ENCODE assay signal across 8 cellular contexts in the genomic region with DNA sequence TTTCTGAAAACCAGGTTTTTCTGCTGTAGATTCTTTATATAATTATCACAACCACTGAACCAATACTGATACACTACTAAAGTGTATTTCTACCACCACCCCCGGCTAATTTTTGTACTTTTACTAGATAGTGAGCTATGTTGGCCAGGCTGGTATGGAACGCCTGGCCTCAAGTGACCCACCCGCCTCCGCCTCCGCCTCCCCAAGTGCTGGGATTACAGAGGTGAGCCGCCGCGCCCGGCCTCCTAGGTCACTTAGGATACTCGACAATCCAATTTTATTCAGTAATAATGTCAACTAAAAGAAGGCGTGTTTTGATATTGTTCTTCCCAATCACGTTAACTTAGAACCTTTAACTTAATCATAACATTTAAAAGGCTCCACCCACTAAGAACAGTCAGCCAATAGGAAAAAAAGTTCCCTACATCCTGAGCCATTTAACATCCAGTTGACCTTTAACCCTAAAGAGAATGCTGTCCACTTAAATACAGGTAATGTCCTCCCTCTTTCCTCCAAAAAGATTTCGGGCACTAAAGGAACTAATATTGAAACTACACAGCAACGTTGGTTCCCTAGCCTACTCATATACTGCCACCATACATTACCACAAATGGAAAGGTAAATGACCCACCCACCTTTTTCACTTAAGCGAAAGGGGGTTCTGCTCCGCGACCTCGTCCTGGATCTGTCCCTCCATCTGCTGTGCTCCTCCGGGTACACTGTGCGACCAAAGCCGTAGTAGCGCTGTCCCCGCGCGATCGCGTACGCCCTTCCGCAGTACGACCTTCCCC. TPM values are rescaled to one million over a fixed set of nuclear protein-coding genes. Genes with fewer than 3 reads are reported as not detected.
A peak's percentile ranks its signal among the peaks of the same experiment; 100 is the strongest.
DNase-seq lines count a peak whose midpoint lies in the region; ATAC-seq and TF ChIP-seq lines count a peak whose summit lies in the region.

No MANE protein-coding gene starts in this region.

- no peak for TF ChIP-seq CTCF in fibroblast of lung (conservative IDR thresholded peaks at IDR 0.05 in 1 of 2, IDR thresholded peaks at IDR 0.05 in 1 of 2; ENCODE audit: low read depth in 1 of 2, low read length in 2 of 2)

- in situ Hi-C loops in ACHN (cut with HindIII; ENCODE audit: low pct_ligation_motif_present, low pct_unique_long_range_greater_than_20kb, low sequenced_read_pairs), result no loop called here

- H3K27me3 ChIP-seq in fibroblast of lung (ENCODE audit: control insufficient read depth, insufficient read depth, low read length) (no peaks in the 10 kb centered on the region), neuron (ENCODE audit: insufficient read depth, low read length) (no peaks in the 10 kb centered on the region)

- peaks cover 43% of the 10 kb centered on the region for H3K79me2 ChIP-seq in fibroblast of lung (ENCODE audit: control insufficient read depth, insufficient read depth, low read length)

- peaks cover 3% of the 10 kb centered on the region for H3K4me1 ChIP-seq in fibroblast of lung (ENCODE audit: control insufficient read depth, extremely low read depth, insufficient read depth, low read length)
- H3K4me1 ChIP-seq in neuron (ENCODE audit: insufficient read depth, low read length), result peaks cover 20% of the 10 kb centered on the region

- H3K27ac ChIP-seq in fibroblast of lung (ENCODE audit: insufficient read depth, low read length), result peak overlapping the region; percentile 99

- H2AFZ ChIP-seq in fibroblast of lung (ENCODE audit: low read length), result no peak overlapping the region
- no peak overlapping the region for H2AFZ ChIP-seq in neuron (ENCODE audit: low read depth, low read length)

- H3K4me2 ChIP-seq in fibroblast of lung (ENCODE audit: extremely low read depth, insufficient read depth, low read length), result peak overlapping the region; percentile 83

- H3K9me3 ChIP-seq in fibroblast of lung (ENCODE audit: control insufficient read depth, insufficient read depth, low read depth, low read length) (no peaks in the 10 kb centered on the region), neuron (ENCODE audit: low read length) (no peaks in the 10 kb centered on the region)

- no peaks in the 10 kb centered on the region for H4K20me1 ChIP-seq in fibroblast of lung (ENCODE audit: control insufficient read depth, extremely low read depth, insufficient read depth, low read length)

- H3K9ac ChIP-seq in fibroblast of lung (ENCODE audit: insufficient read depth, low read length), result peak overlapping the region; percentile 97

- ATAC-seq in GM21390 (IDR thresholded peaks at IDR 0.05; ENCODE audit: unreplicated experiment) (peak; percentile 3), SK-N-SH treated with all-trans-retinoic acid at 6 μM for 48 hours (peak; percentile 28), HG02981 (IDR thresholded peaks at IDR 0.05; ENCODE audit: unreplicated experiment) (no peak), HG02884 (IDR thresholded peaks at IDR 0.05; ENCODE audit: unreplicated experiment) (no peak)

- DNase-seq in ACHN (peak; percentile 40), fibroblast of lung (ENCODE audit: low read depth in 2 of 2) (peak; percentile 29 to 41), SIG-M5 (lab: John Stamatoyannopoulos, UW) (no peak)

- H3K36me3 ChIP-seq in fibroblast of lung (ENCODE audit: control insufficient read depth, insufficient read depth, low read length), result peaks cover 7% of the 10 kb centered on the region
- H3K36me3 ChIP-seq in neuron (ENCODE audit: insufficient read depth, low read length), result peaks cover 39% of the 10 kb centered on the region

- peak overlapping the region; percentile 78 to 96 (median 92) for H3K4me3 ChIP-seq in fibroblast of lung (replicated peaks in 1 of 4; ENCODE audit: control extremely low read depth in 1 of 4, insufficient read depth in 1 of 4, low read depth in 3 of 4, low read length in 4 of 4)
- peak overlapping the region; percentile 69 for H3K4me3 ChIP-seq in neuron (ENCODE audit: low read length)

TF ChIP-seq in SK-N-SH treated with all-trans-retinoic acid at 6 μM for 48 hours, 23 proteins besides CTCF, POLR2A, EP300 and RAD21:
- TF ChIP-seq ARNTL (CRISPR knock-in tag; IDR thresholded peaks at IDR 0.05; ENCODE audit: borderline replicate concordance, low read depth), result no peak
- no peak for TF ChIP-seq ZNF8 (CRISPR knock-in tag; IDR thresholded peaks at IDR 0.05)
- TF ChIP-seq CSRNP3 (CRISPR knock-in tag; IDR thresholded peaks at IDR 0.05), result no peak
- no peak for TF ChIP-seq ISL1 (CRISPR knock-in tag; IDR thresholded peaks at IDR 0.05)
- TF ChIP-seq ZNF565 (CRISPR knock-in tag; conservative IDR thresholded peaks at IDR 0.05; ENCODE audit: low read depth), result no peak
- TF ChIP-seq TOX (CRISPR knock-in tag; IDR thresholded peaks at IDR 0.05; ENCODE audit: borderline replicate concordance), result no peak
- TF ChIP-seq OSR1 (CRISPR knock-in tag; IDR thresholded peaks at IDR 0.05), result no peak
- TF ChIP-seq PATZ1 (CRISPR knock-in tag; IDR thresholded peaks at IDR 0.05; ENCODE audit: borderline replicate concordance), result no peak
- no peak for TF ChIP-seq ESRRG (CRISPR knock-in tag; IDR thresholded peaks at IDR 0.05)
- no peak for TF ChIP-seq SNAI2 (CRISPR knock-in tag; IDR thresholded peaks at IDR 0.05)

RNA-seq across cellular contexts. Expression of gene RSRP1, which starts 1.2 kb away (rescaled TPM):
- total RNA-seq in fibroblast of lung, result 123 and 128 TPM in 2 replicates
- 21.2 and 37.9 TPM in 2 replicates for polyA plus RNA-seq in fibroblast of lung
- 12.8 and 21.4 TPM in 2 replicates for polyA plus RNA-seq in fibroblast of lung (2012)
- polyA minus RNA-seq in fibroblast of lung (ENCODE audit: low replicate concordance), result 5.2 and 7.0 TPM in 2 replicates

RNA-seq across cellular contexts. Expression of gene SYF2, which starts 13.7 kb away (rescaled TPM):
- total RNA-seq in fibroblast of lung, result 42.4 and 55.0 TPM in 2 replicates
- 36.2 and 41.6 TPM in 2 replicates for polyA plus RNA-seq in fibroblast of lung
- polyA plus RNA-seq in fibroblast of lung (2012), result 38.3 and 44.2 TPM in 2 replicates
- polyA minus RNA-seq in fibroblast of lung (ENCODE audit: low replicate concordance), result not detected in 2 replicates

RNA-seq across cellular contexts. Expression of gene RHD, which starts 26.3 kb away (rescaled TPM):
- not detected in 2 replicates for total RNA-seq in fibroblast of lung
- polyA plus RNA-seq in fibroblast of lung, result not detected in 2 replicates
- polyA plus RNA-seq in fibroblast of lung (2012), result not detected in 2 replicates
- polyA minus RNA-seq in fibroblast of lung (ENCODE audit: low replicate concordance), result not detected in 2 replicates

Comparison
In these comparisons a context has a peak if more than half of its experiments do, and no peak if none do; other contexts are left out.
1. ATAC-seq: peak in GM21390 (single experiment) and SK-N-SH treated with all-trans-retinoic acid at 6 μM for 48 hours (single experiment); none in HG02981 (single experiment) and HG02884 (single experiment).